Comparison of ENCODE assay signal across 1 cellular context in the genomic region with DNA sequence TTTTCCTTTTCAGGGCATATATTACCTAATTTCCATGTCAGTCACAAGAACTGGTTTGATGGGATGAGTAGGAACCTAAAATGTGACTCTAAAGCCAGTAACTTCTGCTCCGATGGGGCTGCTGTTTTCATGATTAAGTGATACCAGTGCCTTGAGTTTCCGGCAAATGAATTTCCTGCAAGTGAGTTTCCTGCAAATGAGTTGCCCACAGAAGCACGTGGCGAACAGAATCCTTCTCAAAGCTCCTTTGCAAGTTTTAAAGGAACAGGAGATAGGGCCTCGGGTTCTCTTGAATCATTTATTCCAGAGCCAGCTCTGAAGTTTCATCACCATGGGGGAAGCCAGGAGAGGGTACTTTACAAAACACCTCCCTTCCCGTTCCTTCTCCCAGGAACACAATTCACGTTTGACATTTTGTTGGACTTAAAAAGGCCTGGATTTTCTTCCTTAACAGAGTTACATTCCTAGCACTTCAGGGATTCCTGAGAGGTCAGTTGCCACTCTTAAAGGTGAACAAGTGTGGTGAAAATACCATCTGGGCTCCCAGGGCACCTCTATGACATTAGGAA.
A peak's percentile ranks its signal among the peaks of the same experiment; 100 is the strongest.
TF ChIP-seq lines count a peak whose summit lies in the region.

No MANE protein-coding gene starts in this region.

TF ChIP-seq in HepG2, 621 proteins besides CTCF, POLR2A, EP300 and RAD21:
- TF ChIP-seq MAX (IDR thresholded peaks at IDR 0.05) (peak; percentile 50), ZNF644 (CRISPR knock-in tag; IDR thresholded peaks at IDR 0.05; ENCODE audit: low read depth) (no peak)
